ENCODE assay signal across 1 cellular context in genomic region chr9:87569008-87569908, GRCh38.
TF ChIP-seq lines count a peak whose summit lies in the region.

No MANE protein-coding gene starts in this region.

TF ChIP-seq in HepG2, 621 proteins besides CTCF, POLR2A, EP300 and RAD21 (continued from another document and continues in another):
- TF ChIP-seq HNRNPUL1 (IDR thresholded peaks at IDR 0.05; ENCODE audit: low read depth, low read length) (no peak), HOXA7 (CRISPR knock-in tag; IDR thresholded peaks at IDR 0.05) (no peak), ARID5B (CRISPR knock-in tag; IDR thresholded peaks at IDR 0.05) (peak; percentile 80), POGK (CRISPR knock-in tag; conservative IDR thresholded peaks at IDR 0.05) (no peak), ZMYM2 (CRISPR knock-in tag; IDR thresholded peaks at IDR 0.05) (peak; percentile 89), PHF5A (CRISPR knock-in tag; IDR thresholded peaks at IDR 0.05; ENCODE audit: low read depth, unreplicated experiment) (no peak), ZBTB34 (CRISPR knock-in tag; IDR thresholded peaks at IDR 0.05) (peak; percentile 74; the same call in 1 of the 2 replicates), SUZ12 (IDR thresholded peaks at IDR 0.05; ENCODE audit: low read depth, low read length) (no peak), KDM3A (CRISPR knock-in tag; IDR thresholded peaks at IDR 0.05; ENCODE audit: low read depth) (peak; percentile 61; the same call in 1 of the 2 replicates), ZNF883 (CRISPR knock-in tag; IDR thresholded peaks at IDR 0.05; ENCODE audit: not compliant biosample characterization) (no peak), ZNF329 (CRISPR knock-in tag; IDR thresholded peaks at IDR 0.05; ENCODE audit: low read depth) (no peak), ZFP62 (CRISPR knock-in tag; IDR thresholded peaks at IDR 0.05) (no peak), AFF4 (CRISPR knock-in tag; IDR thresholded peaks at IDR 0.05) (no peak), REPIN1 (CRISPR knock-in tag; IDR thresholded peaks at IDR 0.05; ENCODE audit: borderline replicate concordance, low read depth) (peak; percentile 35; the same call in 1 of the 2 replicates), ZFP36 (IDR thresholded peaks at IDR 0.05; ENCODE audit: borderline replicate concordance, low read depth, low read length, partially characterized antibody) (no peak), ZNF816 (CRISPR knock-in tag; IDR thresholded peaks at IDR 0.05; ENCODE audit: borderline replicate concordance) (no peak), PRDM15 (CRISPR knock-in tag; IDR thresholded peaks at IDR 0.05) (no peak), JARID2 (CRISPR knock-in tag; IDR thresholded peaks at IDR 0.05; ENCODE audit: insufficient replicate concordance) (no peak), DNMT3B (CRISPR knock-in tag; conservative IDR thresholded peaks at IDR 0.05) (no peak), HMGXB3 (CRISPR knock-in tag; IDR thresholded peaks at IDR 0.05; ENCODE audit: borderline replicate concordance) (0 out of 2 replicates have a peak, but pooled peaks have one; percentile 27), TMF1 (CRISPR knock-in tag; IDR thresholded peaks at IDR 0.05; ENCODE audit: low read depth) (no peak), ZNF180 (CRISPR knock-in tag; IDR thresholded peaks at IDR 0.05; ENCODE audit: borderline replicate concordance, low read depth) (no peak), SRSF1 (optimal IDR thresholded peaks at IDR 0.05; ENCODE audit: low read depth, low read length) (no peak), ZMAT3 (CRISPR knock-in tag; conservative IDR thresholded peaks at IDR 0.05) (0 out of 2 replicates have a peak, but pooled peaks have one; percentile 11), TRAFD1 (CRISPR knock-in tag; IDR thresholded peaks at IDR 0.05; ENCODE audit: borderline replicate concordance) (no peak), HOXA3 (CRISPR knock-in tag; IDR thresholded peaks at IDR 0.05) (peak; percentile 81), SNAPC2 (CRISPR knock-in tag; IDR thresholded peaks at IDR 0.05) (no peak), ZNF710 (CRISPR knock-in tag; IDR thresholded peaks at IDR 0.05; ENCODE audit: borderline replicate concordance) (peak; percentile 70; the same call in 1 of the 2 replicates)
